Comparison of ENCODE assay signal across 16 cellular contexts in the genomic region with DNA sequence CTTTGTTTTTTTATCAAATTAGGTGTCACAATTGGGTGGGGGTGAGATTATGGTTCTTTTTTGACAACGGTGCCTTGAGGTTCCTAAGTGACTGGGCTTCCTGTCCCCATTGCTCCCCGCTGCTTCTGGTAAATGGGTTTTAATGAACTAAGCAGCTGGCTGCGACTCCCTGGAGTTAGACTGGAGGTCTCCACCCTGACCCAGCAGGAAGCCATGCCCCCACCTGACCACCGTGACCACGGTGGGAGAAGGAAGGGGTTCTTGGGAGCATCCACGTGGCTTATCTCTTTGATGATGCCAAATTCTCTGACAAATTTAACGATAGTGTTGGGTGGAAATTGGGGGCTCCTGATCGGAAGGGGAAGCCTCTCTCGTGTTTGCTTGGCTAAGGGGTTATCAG. TPM values are rescaled to one million over a fixed set of nuclear protein-coding genes. Genes with fewer than 3 reads are reported as not detected.
DNase-seq lines count a peak whose midpoint lies in the region; ATAC-seq and TF ChIP-seq lines count a peak whose summit lies in the region.
"Had no signal": no experiment of that assay in that cellular context is flagged by ENCODE, and none has a peak within 500 bp of the region (broad histone marks: within the 10 kb centered on the region; RNA-seq: fewer than 3 reads in every experiment).

No MANE protein-coding gene starts in this region.

- DNase-seq in activated CD4-positive, alpha-beta T cell treated with anti-CD3 and anti-CD28 coated beads, Interleukin-2, amount 10 ng/mL, durations not matched to agents 7 days and 5 days, result no peak
- DNase-seq in activated CD4-positive, alpha-beta T cell treated with anti-CD3 and anti-CD28 coated beads for 48 hours, result no peak
- no peak for DNase-seq in caudate nucleus (lab: John Stamatoyannopoulos, UW)
- peak; percentile 21 for DNase-seq in left lobe of liver (ENCODE audit: low spot score)
- no peak for DNase-seq in substantia nigra (lab: John Stamatoyannopoulos, UW)
- no peak for DNase-seq in OCI-LY7 (ENCODE audit: low spot score)
- no peak for DNase-seq in stimulated activated naive CD8-positive, alpha-beta T cell treated with anti-CD3 and anti-CD28 coated beads, Interleukin-15, amount 100 ng/mL, for 72 hours
- DNase-seq in cerebellum (ENCODE audit: low spot score), result no peak
- DNase-seq: 8988T, C1 segment of cervical spinal cord, DMS153, MV-4-11, NCI-H1417 treated with DMSO at 0.1 percent for 48 hours, NCI-H2029 treated with DMSO at 0.1 percent for 48 hours, NCI-H524 had no signal

- H3K4me3 Mint-ChIP-seq in activated CD4-positive, alpha-beta T cell treated with anti-CD3 and anti-CD28 coated beads, Interleukin-2, amount 10 ng/mL, durations not matched to agents 7 days and 5 days, result no peak overlapping the region
- no peak overlapping the region for H3K4me3 Mint-ChIP-seq in stimulated activated naive CD8-positive, alpha-beta T cell treated with anti-CD3 and anti-CD28 coated beads, Interleukin-15, amount 100 ng/mL, for 72 hours

- peak overlapping the region; percentile 31 for H3K27ac Mint-ChIP-seq in activated CD4-positive, alpha-beta T cell treated with anti-CD3 and anti-CD28 coated beads, Interleukin-2, amount 10 ng/mL, durations not matched to agents 7 days and 5 days
- H3K27ac Mint-ChIP-seq in stimulated activated naive CD8-positive, alpha-beta T cell treated with anti-CD3 and anti-CD28 coated beads, Interleukin-15, amount 100 ng/mL, for 72 hours, result no peak overlapping the region

- H3K4me2 ChIP-seq in OCI-LY7 (ENCODE audit: low read length), result no peak overlapping the region

- H3K27ac ChIP-seq in caudate nucleus (ENCODE audit: low read depth, low read length), result peak overlapping the region; percentile 52
- H3K27ac ChIP-seq in substantia nigra (ENCODE audit: low read depth, low read length, poor library complexity, severe bottlenecking), result peak overlapping the region; percentile 93
- H3K27ac ChIP-seq in OCI-LY7 (ENCODE audit: low read depth, low read length, poor library complexity, severe bottlenecking), result no peak overlapping the region

- peaks cover 64% of the 10 kb centered on the region for H3K36me3 Mint-ChIP-seq in activated CD4-positive, alpha-beta T cell treated with anti-CD3 and anti-CD28 coated beads, Interleukin-2, amount 10 ng/mL, durations not matched to agents 7 days and 5 days (ENCODE audit: low read depth)

- H3K9me2 ChIP-seq in OCI-LY7 (ENCODE audit: insufficient read depth, low read length), result no peaks in the 10 kb centered on the region

- CTCF ChIA-PET in activated CD4-positive, alpha-beta T cell treated with anti-CD3 and anti-CD28 coated beads, Interleukin-2, amount 10 ng/mL, durations not matched to agents 7 days and 5 days (lab: Charles Lee), result interaction anchor here (0.6 kb wide), 1 partner anchor 133 kb away, joined by 3 read pairs; no protein-coding TSS in a partner anchor
- CTCF ChIA-PET in OCI-LY7 (lab: Charles Lee; ENCODE audit: unreplicated experiment), result no interaction called here

- intact Hi-C loops in OCI-LY7 (cut with micrococcal nuclease; ENCODE audit: unreplicated experiment), result no loop called here

- POLR2A ChIA-PET in activated CD4-positive, alpha-beta T cell treated with anti-CD3 and anti-CD28 coated beads, Interleukin-2, amount 10 ng/mL, durations not matched to agents 7 days and 5 days (lab: Charles Lee), result no interaction called here
- POLR2A ChIA-PET in OCI-LY7 (lab: Charles Lee), result interaction anchor here (0.6 kb wide), 1 partner anchor 8 kb away, joined by 3 read pairs; no protein-coding TSS in a partner anchor

- H3K79me2 ChIP-seq in OCI-LY7 (ENCODE audit: insufficient read depth, low read depth, low read length), result no peaks in the 10 kb centered on the region; the same call in 1 of the 2 replicates

- H3K27me3 Mint-ChIP-seq in activated CD4-positive, alpha-beta T cell treated with anti-CD3 and anti-CD28 coated beads, Interleukin-2, amount 10 ng/mL, durations not matched to agents 7 days and 5 days, result no peaks in the 10 kb centered on the region
- no peaks in the 10 kb centered on the region for H3K27me3 Mint-ChIP-seq in stimulated activated naive CD8-positive, alpha-beta T cell treated with anti-CD3 and anti-CD28 coated beads, Interleukin-15, amount 100 ng/mL, for 72 hours

- no peaks in the 10 kb centered on the region for H3K9me3 ChIP-seq in OCI-LY7 (ENCODE audit: low read length)

- ATAC-seq in left lobe of liver, result no peak
- ATAC-seq in stimulated activated naive CD8-positive, alpha-beta T cell treated with anti-CD3 and anti-CD28 coated beads, Interleukin-15, amount 100 ng/mL, for 72 hours, result no peak

- no peaks in the 10 kb centered on the region for H3K9me3 Mint-ChIP-seq in activated CD4-positive, alpha-beta T cell treated with anti-CD3 and anti-CD28 coated beads, Interleukin-2, amount 10 ng/mL, durations not matched to agents 7 days and 5 days
- H3K9me3 Mint-ChIP-seq in stimulated activated naive CD8-positive, alpha-beta T cell treated with anti-CD3 and anti-CD28 coated beads, Interleukin-15, amount 100 ng/mL, for 72 hours, result no peaks in the 10 kb centered on the region

- H3K36me3 ChIP-seq in OCI-LY7 (ENCODE audit: insufficient read depth, low read length), result peaks cover 42% of the 10 kb centered on the region

- no peaks in the 10 kb centered on the region for H3K4me1 ChIP-seq in OCI-LY7 (ENCODE audit: insufficient read depth, low read length, poor library complexity, severe bottlenecking)

- H3K4me1 Mint-ChIP-seq in activated CD4-positive, alpha-beta T cell treated with anti-CD3 and anti-CD28 coated beads, Interleukin-2, amount 10 ng/mL, durations not matched to agents 7 days and 5 days, result peaks cover 10% of the 10 kb centered on the region
- peaks cover 17% of the 10 kb centered on the region for H3K4me1 Mint-ChIP-seq in stimulated activated naive CD8-positive, alpha-beta T cell treated with anti-CD3 and anti-CD28 coated beads, Interleukin-15, amount 100 ng/mL, for 72 hours

- no TSS peak for BruUV-seq in OCI-LY7 (replicated peaks; lab: Mats Ljungman, UMichigan)

- H4K20me1 ChIP-seq in OCI-LY7 (ENCODE audit: insufficient read depth, low read length), result no peaks in the 10 kb centered on the region

- H2AFZ ChIP-seq in OCI-LY7 (ENCODE audit: low read length), result no peak overlapping the region

- no peak overlapping the region for H3K4me3 ChIP-seq in OCI-LY7 (ENCODE audit: low read depth, low read length, poor library complexity, severe bottlenecking)

- TF ChIP-seq CTCF in OCI-LY7 (conservative IDR thresholded peaks at IDR 0.05; ENCODE audit: low read length), result no peak

RNA-seq across cellular contexts. Expression of a gene that starts 12.2 kb away (rescaled TPM):
- total RNA-seq in activated CD4-positive, alpha-beta T cell treated with anti-CD3 and anti-CD28 coated beads, Interleukin-2, amount 10 ng/mL, durations not matched to agents 7 days and 5 days, result 100 to 1,000 TPM; 145 to 163 TPM
- total RNA-seq in left lobe of liver, result 243 TPM
- total RNA-seq in OCI-LY7 (2014; rRNA removed; shearing (Covaris generic)), result 28.5 and 51.5 TPM in 2 replicates
- 85.2 and 94.8 TPM in 2 replicates for total RNA-seq in OCI-LY7 (2022)
- total RNA-seq in cerebellum, result 36.5 TPM

RNA-seq across cellular contexts. Expression of a gene that starts 25.9 kb away (rescaled TPM):
- total RNA-seq in activated CD4-positive, alpha-beta T cell treated with anti-CD3 and anti-CD28 coated beads, Interleukin-2, amount 10 ng/mL, durations not matched to agents 7 days and 5 days, result not detected
- total RNA-seq in left lobe of liver, result 66.3 TPM
- total RNA-seq in OCI-LY7 (2014; rRNA removed; shearing (Covaris generic)), result not detected in 2 replicates
- total RNA-seq in OCI-LY7 (2022), result not detected in 2 replicates
- total RNA-seq in cerebellum, result 0.36 TPM
- total RNA-seq: HT1080 had no signal

RNA-seq across cellular contexts. Expression of a gene that starts 51.3 kb away (rescaled TPM):
- total RNA-seq in activated CD4-positive, alpha-beta T cell treated with anti-CD3 and anti-CD28 coated beads, Interleukin-2, amount 10 ng/mL, durations not matched to agents 7 days and 5 days, result not detected
- not detected for total RNA-seq in left lobe of liver
- not detected in 2 replicates for total RNA-seq in OCI-LY7 (2014; rRNA removed; shearing (Covaris generic))
- not detected in 2 replicates for total RNA-seq in OCI-LY7 (2022)
- 4.9 TPM for total RNA-seq in cerebellum
- total RNA-seq: HT1080 had no signal

Comparison
In these comparisons a context has a peak if more than half of its experiments do, and no peak if none do; other contexts are left out.
1. RNA of a gene that starts 25.9 kb away (total RNA-seq): 66.3 TPM in left lobe of liver (single experiment); 0.36 TPM in cerebellum (single experiment), not detected in activated CD4-positive, alpha-beta T cell treated with anti-CD3 and anti-CD28 coated beads, Interleukin-2, amount 10 ng/mL, durations not matched to agents 7 days and 5 days and not detected in OCI-LY7; every median in the first group is over 10 times any median in the second.